Comparison of ENCODE assay signal across 8 cellular contexts in genomic region chr11:16375664-16376063, GRCh38. TPM values are rescaled to one million over a fixed set of nuclear protein-coding genes. Genes with fewer than 3 reads are reported as not detected.
"Had no signal": no experiment of that assay in that cellular context is flagged by ENCODE, and none has a peak within 500 bp of the region (broad histone marks: within the 10 kb centered on the region; RNA-seq: fewer than 3 reads in every experiment).

No MANE protein-coding gene starts in this region.

RNA-seq across cellular contexts. Expression of gene SOX6, which starts 19.3 kb away (rescaled TPM):
- total RNA-seq: activated B cell treated with CpG ODN at 0.5 μM for 24 hours; activated CD4-positive, alpha-beta memory T cell treated with anti-CD3 and anti-CD28 coated beads for 36 hours; activated CD4-positive, alpha-beta memory T cell treated with anti-CD3 and anti-CD28 coated beads, Interleukin-2, amount 10 ng/mL, durations not matched to agents 7 days and 5 days; activated CD4-positive, alpha-beta T cell treated with anti-CD3 and anti-CD28 coated beads, Interleukin-2, amount 10 ng/mL, durations not matched to agents 24 days and 14 days; activated CD4-positive, alpha-beta T cell treated with anti-CD3 and anti-CD28 coated beads, Interleukin-2, amount 10 ng/mL, durations not matched to agents 7 days and 5 days; activated CD8-positive, alpha-beta memory T cell treated with anti-CD3 and anti-CD28 coated beads for 36 hours; activated CD8-positive, alpha-beta T cell treated with anti-CD3 and anti-CD28 coated beads, Interleukin-2, amount 10 ng/mL, durations not matched to agents 7 days and 5 days; T-helper 2 cell treated with Interferon-gamma antibody and Interleukin-4, amounts not matched to agents 100 ng/mL and 5 ng/mL, for 36 hours had no signal
